8 cellular contexts compared by ENCODE assay signal in genomic region chr6:44262467-44263356, GRCh38. TPM values are rescaled to one million over a fixed set of nuclear protein-coding genes. Genes with fewer than 3 reads are reported as not detected.
DNase-seq lines count a peak whose midpoint lies in the region; ATAC-seq, FAIRE-seq and TF ChIP-seq lines count a peak whose summit lies in the region.

No MANE protein-coding gene starts in this region.

- no peak for TF ChIP-seq CTCF in heart right ventricle (IDR thresholded peaks at IDR 0.05)
- no peak for TF ChIP-seq CTCF in astrocyte (IDR thresholded peaks at IDR 0.05; ENCODE audit: insufficient read depth, low read depth, low read length)
- TF ChIP-seq CTCF in upper lobe of right lung (IDR thresholded peaks at IDR 0.05) = no peak

- H3K4me1 ChIP-seq in heart right ventricle (peaks cover 19 to 55% (median 28%) of the 10 kb centered on the region in 9 donors), astrocyte (ENCODE audit: insufficient read depth, low read length) (peaks cover 24% of the 10 kb centered on the region), mesendoderm (ENCODE audit: control insufficient read depth, low read depth, low read length) (peaks cover 11% of the 10 kb centered on the region), upper lobe of right lung (peaks cover 34% of the 10 kb centered on the region)

- H3K9ac ChIP-seq in astrocyte (ENCODE audit: low read length) (peak overlapping the region; percentile 45), mesendoderm (ENCODE audit: low read length) (peak overlapping the region; percentile 35)

- 68 to 73% methylated on average over 7 of the region's 7 CpGs for WGBS in heart right ventricle, 2 donors
- no CpG with 5 or more reads among the region's 7 CpGs for WGBS in mesendoderm (ENCODE audit: extremely low coverage, insufficient coverage, low lambda C conversion rate)

- H3K9me3 Mint-ChIP-seq in astrocyte (ENCODE audit: unreplicated experiment) = no peaks in the 10 kb centered on the region

- peak overlapping the region; percentile 95 for H3K4me3 Mint-ChIP-seq in astrocyte (ENCODE audit: unreplicated experiment)

- H3K27ac ChIP-seq in heart right ventricle = peak overlapping the region in 5 of 10 donors; percentile 9 to 93 (median 34)
- no peak overlapping the region for H3K27ac ChIP-seq in astrocyte (ENCODE audit: low read depth, low read length)
- H3K27ac ChIP-seq in mesendoderm (ENCODE audit: low read depth, low read length) = no peak overlapping the region
- H3K27ac ChIP-seq in upper lobe of right lung = peak overlapping the region; percentile 87

- ATAC-seq in heart right ventricle (no peak), Right ventricle myocardium inferior (no peak), upper lobe of right lung (no peak)

- peaks cover 3% of the 10 kb centered on the region for H3K27me3 Mint-ChIP-seq in astrocyte (ENCODE audit: low read depth, unreplicated experiment)

- H3K56ac ChIP-seq in mesendoderm (ENCODE audit: low read length) = peak overlapping the region; percentile 72

- H4K20me1 ChIP-seq in astrocyte (ENCODE audit: insufficient read depth, low read length) = peaks cover 27% of the 10 kb centered on the region

- H2BK15ac ChIP-seq in mesendoderm (replicated peaks; ENCODE audit: low read depth) = no peak overlapping the region

- H4K5ac ChIP-seq in mesendoderm (ENCODE audit: low read length) = no peak overlapping the region

- H3K27me3 ChIP-seq in heart right ventricle (peaks cover 0 to 3% (median 0%) of the 10 kb centered on the region in 7 donors), astrocyte (ENCODE audit: insufficient read depth, low read length) (no peaks in the 10 kb centered on the region), mesendoderm (ENCODE audit: insufficient read depth, low read length, poor library complexity) (no peaks in the 10 kb centered on the region), upper lobe of right lung (no peaks in the 10 kb centered on the region)

- no peak overlapping the region for H2BK5ac ChIP-seq in mesendoderm (ENCODE audit: low read length)

- H3K9me3 ChIP-seq in heart right ventricle = no peaks in the 10 kb centered on the region
- H3K9me3 ChIP-seq in astrocyte (ENCODE audit: insufficient read depth, low read depth, low read length) = no peaks in the 10 kb centered on the region
- no peaks in the 10 kb centered on the region for H3K9me3 ChIP-seq in upper lobe of right lung

- no peak overlapping the region for H2AFZ ChIP-seq in astrocyte (ENCODE audit: low read depth, low read length)

- no peak overlapping the region for H3K4ac ChIP-seq in mesendoderm (ENCODE audit: low read depth, low read length)

- H3K23ac ChIP-seq in mesendoderm (ENCODE audit: low read length) = no peak overlapping the region

- H3K36me3 Mint-ChIP-seq in astrocyte (ENCODE audit: low read depth, unreplicated experiment) = no peaks in the 10 kb centered on the region

- intact Hi-C loops in heart right ventricle (cut with DNase I) = loop anchor here in 1 of 10 donors (10.0 kb wide), 1 partner anchor 72 kb away; no protein-coding TSS in a partner anchor
- intact Hi-C loops in Right ventricle myocardium inferior (cut with DNase I) = loop anchor here (10.0 kb wide), 1 partner anchor 192 kb away; no protein-coding TSS in a partner anchor
- intact Hi-C loops in upper lobe of right lung (cut with DNase I) = no loop called here

- H3K18ac ChIP-seq in mesendoderm (ENCODE audit: low read length) = no peak overlapping the region

- H3K4me3 ChIP-seq in heart right ventricle (peak overlapping the region in 6 of 10 donors; percentile 78 to 94 (median 86)), astrocyte (ENCODE audit: insufficient read depth, low read depth, low read length) (no peak overlapping the region), mesendoderm (ENCODE audit: low read length) (no peak overlapping the region), upper lobe of right lung (peak overlapping the region; percentile 89)

- peaks cover 0 to 45% (median 0%) of the 10 kb centered on the region in 9 donors for H3K36me3 ChIP-seq in heart right ventricle
- peaks cover 3% of the 10 kb centered on the region for H3K36me3 ChIP-seq in astrocyte (ENCODE audit: insufficient read depth, low read length)
- H3K36me3 ChIP-seq in mesendoderm (ENCODE audit: control insufficient read depth, insufficient read depth, low read length) = no peaks in the 10 kb centered on the region
- peaks cover 8% of the 10 kb centered on the region for H3K36me3 ChIP-seq in upper lobe of right lung

- H3K4me2 ChIP-seq in astrocyte (ENCODE audit: low read length) (peak overlapping the region; percentile 93), mesendoderm (ENCODE audit: low read length) (no peak overlapping the region)

- peak overlapping the region; percentile 62 for H3K27ac Mint-ChIP-seq in astrocyte (ENCODE audit: unreplicated experiment)

- peaks cover 2% of the 10 kb centered on the region for H3K79me1 ChIP-seq in mesendoderm (ENCODE audit: low read length)

- H3K4me1 Mint-ChIP-seq in astrocyte (ENCODE audit: low read depth, unreplicated experiment) = peaks cover 29% of the 10 kb centered on the region

- H2BK120ac ChIP-seq in mesendoderm (ENCODE audit: low read depth, low read length) = no peak overlapping the region

- no peak for FAIRE-seq in astrocyte (lab: Jason Lieb, UNC)

- DNase-seq in heart right ventricle (no peak), Right ventricle myocardium inferior (ENCODE audit: missing footprints) (no peak), astrocyte (ENCODE audit: low read depth) (no peak), mesendoderm (no peak), upper lobe of right lung (no peak), NCI-H774 (lab: John Stamatoyannopoulos, UW) (no peak), H4 (ENCODE audit: low spot score) (no peak), NOMO-1 (lab: John Stamatoyannopoulos, UW; ENCODE audit: unreplicated experiment in 2 of 2) (no peak)

- H2AK5ac ChIP-seq in mesendoderm (ENCODE audit: low read length) = no peak overlapping the region

- H3K79me2 ChIP-seq in astrocyte (ENCODE audit: insufficient read depth, low read length) (peaks cover 15% of the 10 kb centered on the region), mesendoderm (ENCODE audit: control insufficient read depth, insufficient read depth, low read length) (no peaks in the 10 kb centered on the region)

- H4K8ac ChIP-seq in mesendoderm (ENCODE audit: low read depth, low read length) = no peak overlapping the region

RNA-seq across cellular contexts. Expression of gene NFKBIE, which starts 2.6 kb away (rescaled TPM):
- total RNA-seq in heart right ventricle = 1 to 10 TPM; 1.5 to 8.7 (median 3.4) TPM
- polyA plus RNA-seq in heart right ventricle = 1 to 10 TPM; 5.7 to 5.9 TPM
- total RNA-seq in Right ventricle myocardium inferior = 2.4 TPM
- total RNA-seq in astrocyte = 10.1 and 11.0 TPM in 2 replicates
- 4.8 TPM for polyA plus RNA-seq in mesendoderm (2013, experiment 1 of 2)
- 5.4 TPM for polyA plus RNA-seq in mesendoderm (2013, experiment 2 of 2)
- 7.1 TPM for total RNA-seq in upper lobe of right lung
- 11.2 and 12.4 TPM in 2 replicates for total RNA-seq in H4 (2014; rRNA removed; shearing (Covaris generic))

RNA-seq across cellular contexts. Expression of gene SLC35B2, which starts 5.4 kb away (rescaled TPM):
- total RNA-seq in heart right ventricle (10 to 100 TPM; 19.4 to 29.8 (median 23.7) TPM), Right ventricle myocardium inferior (21.3 TPM), astrocyte (61.8 and 66.6 TPM in 2 replicates), upper lobe of right lung (32.3 TPM)
- polyA plus RNA-seq in heart right ventricle = 10 to 100 TPM in 1 of 2 donors, 1 to 10 TPM in 1; 9.1 to 27.2 TPM
- 18.8 TPM for polyA plus RNA-seq in mesendoderm (2013, experiment 1 of 2)
- 16.7 TPM for polyA plus RNA-seq in mesendoderm (2013, experiment 2 of 2)
- 177 and 195 TPM in 2 replicates for total RNA-seq in H4 (2014; rRNA removed; shearing (Covaris generic))

RNA-seq across cellular contexts. Expression of gene TMEM151B, which starts 7.5 kb away (rescaled TPM):
- total RNA-seq in heart right ventricle (1 to 10 TPM in 1 of 10 donors, under 1 TPM in 5, not detected in 4; 0.09 to 2.2 (median 0.43) TPM), Right ventricle myocardium inferior (not detected), astrocyte (0.07 and 0.09 TPM in 2 replicates), upper lobe of right lung (not detected)
- 1 to 10 TPM in 1 of 2 donors, under 1 TPM in 1; 0.14 to 1.2 TPM for polyA plus RNA-seq in heart right ventricle
- 1.6 TPM for polyA plus RNA-seq in mesendoderm (2013, experiment 1 of 2)
- 1.6 TPM for polyA plus RNA-seq in mesendoderm (2013, experiment 2 of 2)
- total RNA-seq in H4 (2014; rRNA removed; shearing (Covaris generic)) = 0.37 TPM in 1 of 2 replicates, not detected in the other

RNA-seq across cellular contexts. Expression of gene HSP90AB1, which starts 15.8 kb away (rescaled TPM):
- total RNA-seq in heart right ventricle (1,000 to 10,000 TPM in 4 of 10 donors, 100 to 1,000 TPM in 6; 675 to 1,053 (median 920) TPM), Right ventricle myocardium inferior (867 TPM), astrocyte (859 and 914 TPM in 2 replicates), upper lobe of right lung (660 TPM)
- 100 to 1,000 TPM; 235 to 764 TPM for polyA plus RNA-seq in heart right ventricle
- 2,015 TPM for polyA plus RNA-seq in mesendoderm (2013, experiment 1 of 2)
- polyA plus RNA-seq in mesendoderm (2013, experiment 2 of 2) = 2,012 TPM
- 2,045 and 2,316 TPM in 2 replicates for total RNA-seq in H4 (2014; rRNA removed; shearing (Covaris generic))

RNA-seq across cellular contexts. Expression of gene SLC29A1, which starts 39.3 kb away (rescaled TPM):
- total RNA-seq in heart right ventricle = 100 to 1,000 TPM; 104 to 198 (median 146) TPM
- polyA plus RNA-seq in heart right ventricle = 10 to 100 TPM; 46.3 to 90.9 TPM
- total RNA-seq in Right ventricle myocardium inferior = 170 TPM
- total RNA-seq in astrocyte = 14.8 and 15.3 TPM in 2 replicates
- 76.7 TPM for polyA plus RNA-seq in mesendoderm (2013, experiment 1 of 2)
- polyA plus RNA-seq in mesendoderm (2013, experiment 2 of 2) = 79.0 TPM
- total RNA-seq in upper lobe of right lung = 59.8 TPM
- 17.3 and 33.8 TPM in 2 replicates for total RNA-seq in H4 (2014; rRNA removed; shearing (Covaris generic))

Comparison
In these comparisons a context has a peak if more than half of its experiments do, and no peak if none do; other contexts are left out.
1. H3K4me3 ChIP-seq: peak in heart right ventricle (6 of 10) and upper lobe of right lung (single experiment); none in astrocyte (single experiment) and mesendoderm (single experiment).